14 cellular contexts compared by ENCODE assay signal in genomic region chr11:33379931-33380330, GRCh38. TPM values are rescaled to one million over a fixed set of nuclear protein-coding genes. Genes with fewer than 3 reads are reported as not detected.
DNase-seq lines count a peak whose midpoint lies in the region; ATAC-seq and TF ChIP-seq lines count a peak whose summit lies in the region.
"Had no signal": no experiment of that assay in that cellular context is flagged by ENCODE, and none has a peak within 500 bp of the region (broad histone marks: within the 10 kb centered on the region; RNA-seq: fewer than 3 reads in every experiment).

No MANE protein-coding gene starts in this region.

- DNase-seq in NAMALWA (ENCODE audit: low spot score) (peak; percentile 41), upper lobe of right lung (no peak), Caco-2 (no peak), Karpas-422 (no peak)
- DNase-seq: activated CD8-positive, alpha-beta memory T cell treated with anti-CD3 and anti-CD28 coated beads, Interleukin-2, amount 50 U/mL, for 4 hours; foreskin fibroblast; islet precursor cell; MV-4-11; NCI-H510A had no signal

- no peak for TF ChIP-seq POLR2A in gastroesophageal sphincter (IDR thresholded peaks at IDR 0.05)

- POLR2A ChIA-PET in Caco-2 (lab: Charles Lee) = no interaction called here

- no TSS peak for BruUV-seq in Caco-2 (replicated peaks; lab: Mats Ljungman, UMichigan)

- no peak overlapping the region for H3K27ac Mint-ChIP-seq in Caco-2 (ENCODE audit: unreplicated experiment)

- H3K27ac ChIP-seq in upper lobe of right lung = no peak overlapping the region
- no peak overlapping the region for H3K27ac ChIP-seq in Karpas-422 (ENCODE audit: low read length)
- H3K27ac ChIP-seq in gastroesophageal sphincter = no peak overlapping the region
- H3K27ac ChIP-seq: suprapubic skin had no signal

- H4K20me1 ChIP-seq in Karpas-422 (ENCODE audit: insufficient read depth, low read depth, low read length) = no peaks in the 10 kb centered on the region

- no peaks in the 10 kb centered on the region for H3K9me2 ChIP-seq in Karpas-422 (replicated peaks; ENCODE audit: insufficient read depth, low read length)

- H3K9me3 Mint-ChIP-seq in Caco-2 (ENCODE audit: unreplicated experiment) = no peaks in the 10 kb centered on the region

- peaks cover 5% of the 10 kb centered on the region for H3K4me1 Mint-ChIP-seq in Caco-2 (ENCODE audit: low read depth, unreplicated experiment)

- H3K27me3 Mint-ChIP-seq in Caco-2 (ENCODE audit: insufficient read depth, unreplicated experiment) = peaks cover 15% of the 10 kb centered on the region

- ATAC-seq in GM19025 (IDR thresholded peaks at IDR 0.05; ENCODE audit: low read depth, unreplicated experiment) = peak; percentile 60
- ATAC-seq in HG02763 (IDR thresholded peaks at IDR 0.05; ENCODE audit: unreplicated experiment) = peak; percentile 67
- ATAC-seq in upper lobe of right lung = peak; percentile 32
- no peak for ATAC-seq in gastroesophageal sphincter
- ATAC-seq: Right ventricle myocardium inferior had no signal

- no peak overlapping the region for H3K4me2 ChIP-seq in Karpas-422 (ENCODE audit: low read depth, low read length, poor library complexity, severe bottlenecking)

- intact Hi-C loops in upper lobe of right lung (cut with DNase I) (no loop called here), Caco-2 (cut with micrococcal nuclease; ENCODE audit: unreplicated experiment) (no loop called here)

- H3K4me1 ChIP-seq in upper lobe of right lung = no peaks in the 10 kb centered on the region
- 0 out of 2 replicates have a peak, but pooled peaks cover 7% of the 10 kb centered on the region for H3K4me1 ChIP-seq in Caco-2
- H3K4me1 ChIP-seq in Karpas-422 (ENCODE audit: low read length) = peaks cover 64% of the 10 kb centered on the region
- H3K4me1 ChIP-seq in gastroesophageal sphincter = peaks cover 0 to 19% (median 0%) of the 10 kb centered on the region in 3 donors

- H3K4me3 ChIP-seq in upper lobe of right lung = no peak overlapping the region
- H3K4me3 ChIP-seq in Caco-2 (ENCODE audit: low read depth, low read length) = no peak overlapping the region
- no peak overlapping the region for H3K4me3 ChIP-seq in Karpas-422 (ENCODE audit: low read length)
- no peak overlapping the region for H3K4me3 ChIP-seq in gastroesophageal sphincter
- H3K4me3 ChIP-seq: suprapubic skin had no signal

- H3K36me3 ChIP-seq in upper lobe of right lung (no peaks in the 10 kb centered on the region), Caco-2 (ENCODE audit: control insufficient read depth, insufficient read depth, low read length) (no peaks in the 10 kb centered on the region), Karpas-422 (ENCODE audit: insufficient read depth, low read length) (no peaks in the 10 kb centered on the region), gastroesophageal sphincter (no peaks in the 10 kb centered on the region)
- H3K36me3 ChIP-seq: suprapubic skin had no signal

- 75 to 90% methylated on average over 2 to 4 of the region's 4 CpGs for WGBS in gastroesophageal sphincter (ENCODE audit: low coverage in 1 of 2), 2 donors

- no peaks in the 10 kb centered on the region for H3K36me3 Mint-ChIP-seq in Caco-2 (ENCODE audit: insufficient read depth, unreplicated experiment)

- TF ChIP-seq CTCF in upper lobe of right lung (IDR thresholded peaks at IDR 0.05) (no peak), Caco-2 (IDR thresholded peaks at IDR 0.05; ENCODE audit: insufficient read depth in 1 of 2, low read depth in 1 of 2, low read length in 1 of 2, severe bottlenecking in 1 of 2, unreplicated experiment in 1 of 2) (no peak), gastroesophageal sphincter (IDR thresholded peaks at IDR 0.05) (no peak)

- H2AFZ ChIP-seq in Karpas-422 (ENCODE audit: low read length) = no peak overlapping the region

- H3K9ac ChIP-seq in Karpas-422 (ENCODE audit: low read length) = no peak overlapping the region

- TF ChIP-seq EP300 in gastroesophageal sphincter (IDR thresholded peaks at IDR 0.05) = no peak

- CTCF ChIA-PET in Caco-2 (lab: Charles Lee) = no interaction called here

- no peak overlapping the region for H3K4me3 Mint-ChIP-seq in Caco-2 (ENCODE audit: unreplicated experiment)

- H3K9me3 ChIP-seq in upper lobe of right lung (no peaks in the 10 kb centered on the region), Caco-2 (peaks cover under 1% of the 10 kb centered on the region), Karpas-422 (ENCODE audit: low read length) (no peaks in the 10 kb centered on the region), gastroesophageal sphincter (peaks cover 0 to under 1% (median 0%) of the 10 kb centered on the region in 3 donors)
- H3K9me3 ChIP-seq: suprapubic skin had no signal

- H3K27me3 ChIP-seq in upper lobe of right lung = peaks cover 29% of the 10 kb centered on the region
- H3K27me3 ChIP-seq in Caco-2 (replicated peaks; ENCODE audit: control insufficient read depth, insufficient read depth, low read length) = peaks cover 1% of the 10 kb centered on the region
- no peaks in the 10 kb centered on the region for H3K27me3 ChIP-seq in Karpas-422 (ENCODE audit: low read length)
- H3K27me3 ChIP-seq in gastroesophageal sphincter = peaks cover 39% of the 10 kb centered on the region

- no peaks in the 10 kb centered on the region for H3K79me2 ChIP-seq in Karpas-422 (ENCODE audit: low read length)

RNA-seq across cellular contexts. Expression of gene KIAA1549L, which starts 4.0 kb away (rescaled TPM):
- not detected for total RNA-seq in upper lobe of right lung
- total RNA-seq in Caco-2 (2022) = 0.12 and 0.25 TPM in 2 replicates
- 1.4 and 3.5 TPM in 2 replicates for total RNA-seq in Karpas-422 (2014; rRNA removed; shearing (Covaris generic); ENCODE audit: low replicate concordance)
- total RNA-seq in gastroesophageal sphincter = under 1 TPM in 2 of 4 donors, not detected in 2; 0.19 to 0.27 TPM
